Comparison of ENCODE assay signal across 2 cellular contexts in genomic region chr3:124851905-124852304, GRCh38.
TF ChIP-seq lines count a peak whose summit lies in the region.

No MANE protein-coding gene starts in this region.

TF ChIP-seq in liver, 16 proteins besides CTCF, POLR2A, EP300 and RAD21:
- TF ChIP-seq HNF4A (conservative IDR thresholded peaks at IDR 0.05) (no peak), EGR1 (IDR thresholded peaks at IDR 0.05; ENCODE audit: low read depth in 2 of 2) (no peak), GABPA (IDR thresholded peaks at IDR 0.05 in 1 of 2, conservative IDR thresholded peaks at IDR 0.05 in 1 of 2) (no peak), ZBTB33 (IDR thresholded peaks at IDR 0.05) (no peak)

TF ChIP-seq in HepG2, 621 proteins besides CTCF, POLR2A, EP300 and RAD21:
- TF ChIP-seq THAP8 (CRISPR knock-in tag; IDR thresholded peaks at IDR 0.05; ENCODE audit: borderline replicate concordance) (no peak), KMT2A (CRISPR knock-in tag; IDR thresholded peaks at IDR 0.05) (no peak), ZFP36 (IDR thresholded peaks at IDR 0.05; ENCODE audit: borderline replicate concordance, low read depth, low read length, partially characterized antibody) (no peak), ATF6 (CRISPR knock-in tag; conservative IDR thresholded peaks at IDR 0.05) (no peak), MNT (IDR thresholded peaks at IDR 0.05) (no peak), DBP (CRISPR knock-in tag; IDR thresholded peaks at IDR 0.05; ENCODE audit: not compliant biosample characterization) (no peak), MIER2 (CRISPR knock-in tag; IDR thresholded peaks at IDR 0.05) (no peak)
